13 cellular contexts compared by ENCODE assay signal in the genomic region with DNA sequence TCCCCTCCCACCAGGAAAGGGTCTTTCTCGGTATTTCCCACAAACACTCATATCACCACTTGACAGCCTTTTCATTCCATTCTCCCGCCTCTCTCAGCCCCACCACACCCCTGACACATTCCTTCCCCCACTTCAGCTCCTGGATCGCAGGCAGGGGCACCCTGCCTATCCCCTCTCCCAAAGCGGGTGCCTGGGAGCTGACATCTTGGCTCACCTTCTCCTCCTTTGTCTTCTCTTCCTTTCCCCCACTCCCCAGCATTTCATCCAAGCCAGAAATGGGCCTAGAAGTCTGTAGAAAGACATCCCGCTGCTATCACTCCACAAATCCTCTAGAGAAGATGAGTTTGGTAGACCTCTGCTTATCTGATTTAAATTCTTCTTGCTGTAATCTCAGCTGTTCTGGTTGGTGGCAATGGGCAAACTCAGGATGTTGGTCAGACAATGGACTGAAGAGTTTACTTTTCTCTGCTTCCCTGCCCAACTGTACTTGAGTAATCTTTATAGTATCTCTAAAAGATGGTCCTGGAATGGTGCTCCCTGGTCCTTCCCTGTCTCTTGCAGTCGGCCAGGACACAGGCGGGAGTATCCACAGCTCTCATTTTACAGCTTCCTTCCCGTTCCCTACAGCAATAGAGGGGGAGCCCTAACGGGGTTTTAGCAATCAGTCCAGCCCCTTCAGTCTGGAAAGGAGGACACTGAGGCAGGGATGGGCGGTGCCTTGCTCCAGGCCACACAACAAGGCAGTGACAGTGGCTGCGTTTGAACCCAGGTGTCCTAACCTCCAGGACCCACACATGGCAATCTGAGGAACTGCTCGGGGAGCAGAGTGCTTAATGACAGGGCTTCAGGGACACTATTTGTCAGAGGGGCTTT.
"Had no signal": no experiment of that assay in that cellular context is flagged by ENCODE, and none has a peak within 500 bp of the region (broad histone marks: within the 10 kb centered on the region; RNA-seq: fewer than 3 reads in every experiment).

No MANE protein-coding gene starts in this region.

- H3K4me3 ChIP-seq: adrenal gland, cardiac muscle cell, dorsolateral prefrontal cortex, right lobe of liver, thyroid gland had no signal

- H3K27ac Mint-ChIP-seq: activated naive CD4-positive, alpha-beta T cell treated with anti-CD3 and anti-CD28 coated beads, Interleukin-2, amount 10 ng/mL, durations not matched to agents 7 days and 5 days; activated T-helper 2 cell treated with anti-CD3 and anti-CD28 coated beads, Interferon-gamma antibody, Interleukin-2, Interleukin-4, amounts not matched to agents 10 μg/mL and 5 μg/mL and 100 μg/mL, durations not matched to agents 14 hours and 24 hours and 36 hours had no signal

- H3K4me3 Mint-ChIP-seq: activated naive CD4-positive, alpha-beta T cell treated with anti-CD3 and anti-CD28 coated beads, Interleukin-2, amount 10 ng/mL, durations not matched to agents 7 days and 5 days; stimulated activated effector memory CD8-positive, alpha-beta T cell treated with anti-CD3 and anti-CD28 coated beads, Interleukin-12 subunit alpha, Interleukin-12 subunit beta, amount 100 ng/mL, for 72 hours had no signal

- ATAC-seq: activated CD4-positive, CD25-positive, alpha-beta regulatory T cell treated with anti-CD3 and anti-CD28 coated beads, Interleukin-2, amount 50 U/mL, for 24 hours; left ventricle myocardium superior; stimulated activated effector memory CD8-positive, alpha-beta T cell treated with anti-CD3 and anti-CD28 coated beads, Interleukin-12 subunit alpha, Interleukin-12 subunit beta, amount 100 ng/mL, for 72 hours had no signal

- H3K27ac ChIP-seq: adrenal gland, cardiac muscle cell, dorsolateral prefrontal cortex, right lobe of liver, thyroid gland had no signal

- H3K36me3 ChIP-seq: adrenal gland, cardiac muscle cell, right lobe of liver, thyroid gland had no signal

- H3K36me3 Mint-ChIP-seq: activated naive CD4-positive, alpha-beta T cell treated with anti-CD3 and anti-CD28 coated beads, Interleukin-2, amount 10 ng/mL, durations not matched to agents 7 days and 5 days; stimulated activated effector memory CD8-positive, alpha-beta T cell treated with anti-CD3 and anti-CD28 coated beads, Interleukin-12 subunit alpha, Interleukin-12 subunit beta, amount 100 ng/mL, for 72 hours had no signal

- H3K9me3 ChIP-seq: adrenal gland, right lobe of liver, thyroid gland had no signal

- H3K9me3 Mint-ChIP-seq: activated naive CD4-positive, alpha-beta T cell treated with anti-CD3 and anti-CD28 coated beads, Interleukin-2, amount 10 ng/mL, durations not matched to agents 7 days and 5 days; activated T-helper 2 cell treated with anti-CD3 and anti-CD28 coated beads, Interferon-gamma antibody, Interleukin-2, Interleukin-4, amounts not matched to agents 10 μg/mL and 5 μg/mL and 100 μg/mL, durations not matched to agents 14 hours and 24 hours and 36 hours; nephron progenitor cell; stimulated activated effector memory CD8-positive, alpha-beta T cell treated with anti-CD3 and anti-CD28 coated beads, Interleukin-12 subunit alpha, Interleukin-12 subunit beta, amount 100 ng/mL, for 72 hours had no signal

- H3K27me3 ChIP-seq: adrenal gland, cardiac muscle cell, dorsolateral prefrontal cortex, right lobe of liver, thyroid gland had no signal

- H3K4me1 ChIP-seq: right lobe of liver had no signal

- DNase-seq: activated CD4-positive, alpha-beta T cell treated with anti-CD3 and anti-CD28 coated beads, Interleukin-2, amount 50 U/mL, for 4 hours; activated naive CD4-positive, alpha-beta T cell treated with anti-CD3 and anti-CD28 coated beads, Interleukin-2, amount 10 ng/mL, durations not matched to agents 7 days and 5 days; dorsolateral prefrontal cortex; left ventricle myocardium superior; mesendoderm; nephron progenitor cell; right lobe of liver; thyroid gland had no signal
